In the genomic region with DNA sequence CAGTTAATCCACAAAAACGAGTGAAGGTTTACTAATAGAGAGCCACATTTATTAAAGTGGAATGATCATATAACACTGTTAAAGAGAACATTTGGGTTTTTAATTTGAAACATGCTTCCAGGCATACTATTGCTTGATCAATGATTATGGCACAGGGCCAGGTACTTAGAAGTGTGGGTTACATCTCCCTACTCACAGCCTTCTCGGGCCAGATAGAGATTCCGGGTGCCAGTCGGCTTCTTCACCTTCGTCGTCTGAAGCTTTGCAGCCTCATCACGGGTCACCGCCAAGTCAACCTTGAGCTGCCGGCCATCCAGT, we compare ENCODE assay signal across 1 cellular context.
TF ChIP-seq lines count a peak whose summit lies in the region.

No MANE protein-coding gene starts in this region.

TF ChIP-seq in K562, 482 proteins besides CTCF, POLR2A, EP300 and RAD21:
- TF ChIP-seq, protein P1, sequence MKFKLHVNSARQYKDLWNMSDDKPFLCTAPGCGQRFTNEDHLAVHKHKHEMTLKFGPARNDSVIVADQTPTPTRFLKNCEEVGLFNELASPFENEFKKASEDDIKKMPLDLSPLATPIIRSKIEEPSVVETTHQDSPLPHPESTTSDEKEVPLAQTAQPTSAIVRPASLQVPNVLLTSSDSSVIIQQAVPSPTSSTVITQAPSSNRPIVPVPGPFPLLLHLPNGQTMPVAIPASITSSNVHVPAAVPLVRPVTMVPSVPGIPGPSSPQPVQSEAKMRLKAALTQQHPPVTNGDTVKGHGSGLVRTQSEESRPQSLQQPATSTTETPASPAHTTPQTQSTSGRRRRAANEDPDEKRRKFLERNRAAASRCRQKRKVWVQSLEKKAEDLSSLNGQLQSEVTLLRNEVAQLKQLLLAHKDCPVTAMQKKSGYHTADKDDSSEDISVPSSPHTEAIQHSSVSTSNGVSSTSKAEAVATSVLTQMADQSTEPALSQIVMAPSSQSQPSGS (CRISPR knock-in tag; IDR thresholded peaks at IDR 0.05): no peak
- peak; percentile 56; the same call in 1 of the 2 replicates for TF ChIP-seq NFIC (IDR thresholded peaks at IDR 0.05)
